In the genomic region with DNA sequence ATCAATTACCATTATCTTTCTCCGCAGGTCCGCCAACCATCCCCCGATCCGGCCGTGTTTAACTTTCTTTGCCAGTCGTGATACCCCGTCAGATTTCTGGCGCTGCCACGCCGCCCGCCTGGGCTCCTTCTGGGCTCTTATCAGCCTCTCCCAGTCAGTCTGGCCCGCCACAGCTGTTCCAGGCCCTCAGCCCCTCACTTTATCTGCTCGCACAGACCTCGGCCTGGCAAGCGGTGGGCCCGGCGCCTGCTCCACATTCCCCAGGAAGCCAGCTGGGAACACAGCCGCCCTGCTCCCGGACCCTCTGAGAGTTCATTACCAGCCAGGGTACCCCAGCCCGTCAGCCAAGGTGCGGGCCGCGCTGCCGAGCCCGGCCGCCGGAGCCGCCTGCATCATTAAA, we compare ENCODE assay signal across 14 cellular contexts.
DNase-seq lines count a peak whose midpoint lies in the region; ATAC-seq and TF ChIP-seq lines count a peak whose summit lies in the region.
"Had no signal": no experiment of that assay in that cellular context is flagged by ENCODE, and none has a peak within 500 bp of the region (broad histone marks: within the 10 kb centered on the region; RNA-seq: fewer than 3 reads in every experiment).

No MANE protein-coding gene starts in this region.

- peak overlapping the region; percentile 27; the same call in 1 of the 3 replicates for H3K4me3 Mint-ChIP-seq in GM23338
- H3K4me3 Mint-ChIP-seq: activated T-helper 17 cell treated with anti-CD3 and anti-CD28 coated beads, Interleukin-2, amount 50 U/mL, for 72 hours; B cell had no signal

- H3K27ac Mint-ChIP-seq in GM23338, result peak overlapping the region; percentile 90
- H3K27ac Mint-ChIP-seq: activated T-helper 17 cell treated with anti-CD3 and anti-CD28 coated beads, Interleukin-2, amount 50 U/mL, for 72 hours; B cell had no signal

- peaks cover 24% of the 10 kb centered on the region for H3K27me3 Mint-ChIP-seq in GM23338 (ENCODE audit: insufficient read depth, low read depth, poor library complexity)

- H4K20me1 ChIP-seq in GM23338 (replicated peaks; ENCODE audit: insufficient read depth), result no peaks in the 10 kb centered on the region

- H3K36me3 Mint-ChIP-seq in GM23338 (ENCODE audit: low read depth), result 0 out of 3 replicates have a peak, but pooled peaks cover 3% of the 10 kb centered on the region

- H3K4me3 ChIP-seq in GM23338, result peak overlapping the region; percentile 24; the same call in 1 of the 2 replicates
- H3K4me3 ChIP-seq in SK-N-MC, result peak overlapping the region; percentile 69
- H3K4me3 ChIP-seq in heart right ventricle, result peak overlapping the region in 7 of 10 donors; percentile 2 to 27 (median 10)
- H3K4me3 ChIP-seq in ovary, result peak overlapping the region; percentile 6
- no peak overlapping the region for H3K4me3 ChIP-seq in suprapubic skin

- no peak overlapping the region for H2AFZ ChIP-seq in GM23338

- ATAC-seq in GM23338 (no peak), heart right ventricle (peak in 4 of 8 donors; percentile 17 to 48 (median 28)), HG03045 (IDR thresholded peaks at IDR 0.05; ENCODE audit: unreplicated experiment) (no peak)
- ATAC-seq: activated T-helper 17 cell treated with anti-CD3 and anti-CD28 coated beads, Interleukin-2, amount 50 U/mL, for 72 hours had no signal

- H3F3A ChIP-seq in GM23338 (replicated peaks; ENCODE audit: low read depth), result peaks cover 44% of the 10 kb centered on the region

- intact Hi-C loops in heart right ventricle (cut with DNase I) (loop anchor here in 1 of 10 donors (5.0 kb wide), 1 partner anchor 36 kb away; no protein-coding TSS in a partner anchor), ovary (cut with DNase I) (no loop called here)

- peak overlapping the region; percentile 60 for H3K4me2 ChIP-seq in GM23338

- H3K36me3 ChIP-seq in GM23338 (ENCODE audit: insufficient read depth), result no peaks in the 10 kb centered on the region
- no peaks in the 10 kb centered on the region for H3K36me3 ChIP-seq in SK-N-MC (ENCODE audit: insufficient read depth, low read length)
- H3K36me3 ChIP-seq in heart right ventricle, result no peaks in the 10 kb centered on the region
- no peaks in the 10 kb centered on the region for H3K36me3 ChIP-seq in ovary
- no peaks in the 10 kb centered on the region for H3K36me3 ChIP-seq in suprapubic skin
- H3K36me3 ChIP-seq: neutrophil had no signal

- H3K9me2 ChIP-seq in GM23338 (ENCODE audit: insufficient read depth), result no peaks in the 10 kb centered on the region

- TF ChIP-seq EP300 in ovary (IDR thresholded peaks at IDR 0.05) (no peak), suprapubic skin (IDR thresholded peaks at IDR 0.05) (no peak)

- peaks cover 89% of the 10 kb centered on the region for H3K4me1 ChIP-seq in GM23338 (ENCODE audit: insufficient read depth)
- peaks cover 18 to 60% (median 41%) of the 10 kb centered on the region in 9 donors for H3K4me1 ChIP-seq in heart right ventricle
- H3K4me1 ChIP-seq in ovary (ENCODE audit: insufficient read depth), result peaks cover 26% of the 10 kb centered on the region
- H3K4me1 ChIP-seq in suprapubic skin, result peaks cover 51% of the 10 kb centered on the region

- TF ChIP-seq CTCF in GM23338 (conservative IDR thresholded peaks at IDR 0.05; ENCODE audit: low read depth in 2 of 2) (no peak), heart right ventricle (IDR thresholded peaks at IDR 0.05) (no peak), ovary (IDR thresholded peaks at IDR 0.05) (no peak), suprapubic skin (IDR thresholded peaks at IDR 0.05) (no peak)

- H3K9me3 ChIP-seq in SK-N-MC (ENCODE audit: low read depth, low read length) (no peaks in the 10 kb centered on the region), heart right ventricle (no peaks in the 10 kb centered on the region), ovary (no peaks in the 10 kb centered on the region), suprapubic skin (no peaks in the 10 kb centered on the region)
- H3K9me3 ChIP-seq: neutrophil had no signal

- peak overlapping the region; percentile 58 for H3K9ac ChIP-seq in SK-N-MC (ENCODE audit: insufficient read length)

- 37 to 44% methylated on average over 28 of the region's 28 CpGs for WGBS in heart right ventricle, 2 donors
- WGBS in ovary, 3 donors, result 11 to 31% (median 16%) methylated on average over 28 of the region's 28 CpGs
- 95% methylated on average over 28 of the region's 28 CpGs for WGBS in suprapubic skin

- H3K4me1 Mint-ChIP-seq in GM23338, result peaks cover 86% of the 10 kb centered on the region
- H3K4me1 Mint-ChIP-seq: activated T-helper 17 cell treated with anti-CD3 and anti-CD28 coated beads, Interleukin-2, amount 50 U/mL, for 72 hours had no signal

- TF ChIP-seq POLR2A in ovary (IDR thresholded peaks at IDR 0.05), result no peak
- no peak for TF ChIP-seq POLR2A in suprapubic skin (IDR thresholded peaks at IDR 0.05)

- DNase-seq in GM23338 (ENCODE audit: low spot score) (peak; percentile 64), SK-N-MC (ENCODE audit: low read depth, low spot score) (no peak), heart right ventricle (peak; percentile 21 to 61), ovary (peak; percentile 48 to 75 (median 64)), amniotic stem cell (lab: John Stamatoyannopoulos, UW) (no peak), T1000 (lab: John Stamatoyannopoulos, UW) (no peak), suprapubic skin (ENCODE audit: low spot score in 2 of 2) (no peak)
- DNase-seq: activated CD4-positive, CD25-positive, alpha-beta regulatory T cell treated with anti-CD3 and anti-CD28 coated beads, Interleukin-2, amount 50 U/mL, for 72 hours; caudate nucleus; NCI-H774 had no signal

- H3K27me3 ChIP-seq in GM23338 (ENCODE audit: insufficient read depth), result no peaks in the 10 kb centered on the region
- peaks cover 0 to 23% (median 0%) of the 10 kb centered on the region in 7 donors for H3K27me3 ChIP-seq in heart right ventricle
- no peaks in the 10 kb centered on the region for H3K27me3 ChIP-seq in ovary
- no peaks in the 10 kb centered on the region for H3K27me3 ChIP-seq in suprapubic skin

- no peaks in the 10 kb centered on the region for H3K9me3 Mint-ChIP-seq in GM23338
- H3K9me3 Mint-ChIP-seq: activated T-helper 17 cell treated with anti-CD3 and anti-CD28 coated beads, Interleukin-2, amount 50 U/mL, for 72 hours had no signal

- 0 out of 2 replicates have a peak, but pooled peaks cover 8% of the 10 kb centered on the region for H3K79me2 ChIP-seq in GM23338 (replicated peaks; ENCODE audit: insufficient read depth)

- H3K27ac ChIP-seq in GM23338 (ENCODE audit: low read depth), result peak overlapping the region; percentile 96
- H3K27ac ChIP-seq in SK-N-MC, result peak overlapping the region; percentile 97
- H3K27ac ChIP-seq in heart right ventricle, result peak overlapping the region in 9 of 10 donors; percentile 54 to 85 (median 74)
- peak overlapping the region; percentile 57 to 90 for H3K27ac ChIP-seq in ovary
- no peak overlapping the region for H3K27ac ChIP-seq in suprapubic skin
- H3K27ac ChIP-seq: neutrophil had no signal

TF ChIP-seq in GM23338, 12 proteins besides CTCF, POLR2A, EP300 and RAD21 (continues in another document):
- TF ChIP-seq ZNF331 (CRISPR knock-in tag; IDR thresholded peaks at IDR 0.05; ENCODE audit: low read depth) (no peak), JUNB (IDR thresholded peaks at IDR 0.05; ENCODE audit: unreplicated experiment) (no peak), ETS1 (IDR thresholded peaks at IDR 0.05) (no peak), POLR2AphosphoS5 (IDR thresholded peaks at IDR 0.05; ENCODE audit: low read depth) (no peak), ZNF114 (CRISPR knock-in tag; IDR thresholded peaks at IDR 0.05) (no peak)

Comparison
In these comparisons a context has a peak if more than half of its experiments do, and no peak if none do; other contexts are left out.
1. DNase-seq: peak in GM23338 (single experiment), heart right ventricle (2 of 2) and ovary (5 of 5); none in SK-N-MC (single experiment), amniotic stem cell (single experiment), T1000 (single experiment) and suprapubic skin (0 of 2).